In the genomic region with DNA sequence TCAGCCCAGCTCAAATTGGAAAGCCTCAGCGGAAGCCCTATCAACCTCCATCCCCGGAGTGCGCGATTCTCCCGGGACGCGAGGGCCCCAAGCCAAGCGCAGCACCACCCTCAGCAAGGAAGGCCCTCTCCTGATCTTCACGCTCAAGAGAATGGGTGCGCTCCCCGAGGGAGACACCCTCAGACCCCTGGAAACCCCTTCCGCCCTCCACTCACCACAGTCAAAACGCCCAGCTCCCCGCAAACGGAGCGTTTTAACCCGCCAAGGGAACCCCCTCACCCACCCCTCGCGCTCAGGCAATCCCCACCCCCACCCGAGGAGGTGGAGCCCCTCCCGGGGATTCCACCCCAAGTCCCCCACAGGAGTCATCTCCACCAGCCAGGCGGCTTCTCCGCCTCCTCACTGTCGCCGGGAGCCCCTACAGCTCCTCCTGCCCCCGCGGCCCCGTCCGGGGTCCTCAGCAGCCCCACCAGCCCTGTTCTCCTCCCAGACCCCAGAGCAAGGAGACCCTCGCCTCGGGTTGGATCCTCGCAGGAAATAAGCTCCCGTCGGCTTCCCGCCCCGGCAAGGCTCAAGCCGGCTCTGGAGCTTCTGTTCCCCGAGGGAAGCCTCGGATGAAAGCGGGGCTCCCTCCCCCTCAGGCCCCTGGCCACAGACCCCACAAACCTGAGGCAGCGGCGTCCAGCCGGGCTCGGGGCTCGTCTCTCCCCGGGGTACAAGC, we compare ENCODE assay signal across 8 cellular contexts. TPM values are rescaled to one million over a fixed set of nuclear protein-coding genes. Genes with fewer than 3 reads are reported as not detected.
A peak's percentile ranks its signal among the peaks of the same experiment; 100 is the strongest.
DNase-seq lines count a peak whose midpoint lies in the region; ATAC-seq, FAIRE-seq and TF ChIP-seq lines count a peak whose summit lies in the region.

No MANE protein-coding gene starts in this region.

- H3K27ac ChIP-seq in A549, result peak overlapping the region; percentile 97 to 99
- H3K27ac ChIP-seq in parathyroid adenoma, result peak overlapping the region; percentile 89

- H3K27me3 ChIP-seq in NT2/D1 (ENCODE audit: insufficient read depth, insufficient read length), result no peaks in the 10 kb centered on the region
- H3K27me3 ChIP-seq in parathyroid adenoma (ENCODE audit: control insufficient read depth, insufficient read depth, low read length), result no peaks in the 10 kb centered on the region

- intact Hi-C loops in head of caudate nucleus (cut with DNase I), result loop anchor here (10.0 kb wide), 1 partner anchor 95 kb away; a partner anchor contains a TSS

- H3K9me3 ChIP-seq in A549 (no peaks in the 10 kb centered on the region), NT2/D1 (ENCODE audit: insufficient read depth, low read length) (no peaks in the 10 kb centered on the region), parathyroid adenoma (ENCODE audit: control insufficient read depth, low read length) (no peaks in the 10 kb centered on the region)

- TF ChIP-seq POLR2A in A549 (IDR thresholded peaks at IDR 0.05; ENCODE audit: low read length), result no peak

- peak; percentile 20 to 43 for DNase-seq in A549 (ENCODE audit: low read depth in 1 of 2, low spot score in 1 of 2)
- DNase-seq in NT2/D1 (ENCODE audit: low read depth, low spot score), result no peak
- peak; percentile 62 for DNase-seq in activated naive CD4-positive, alpha-beta T cell treated with Interleukin-2 at 50 U/mL for 16 hours
- DNase-seq in head of caudate nucleus, result peak in 36 of 42 donors; percentile 18 to 73 (median 45)
- DNase-seq in NCI-H1436 (lab: John Stamatoyannopoulos, UW), result no peak

- H3K9ac ChIP-seq in NT2/D1 (ENCODE audit: insufficient read length, low read depth) (peak overlapping the region; percentile 92), parathyroid adenoma (peak overlapping the region; percentile 96)

- H3K4me2 ChIP-seq in A549 (peak overlapping the region; percentile 88), parathyroid adenoma (ENCODE audit: low read length) (peak overlapping the region; percentile 85)

- H3K4me1 ChIP-seq in A549 (peaks cover 42% of the 10 kb centered on the region), NT2/D1 (ENCODE audit: insufficient read depth, insufficient read length) (peaks cover 15% of the 10 kb centered on the region), parathyroid adenoma (peaks cover 27% of the 10 kb centered on the region)

- CTCF ChIA-PET in A549 (lab: Yijun Ruan, JAX), result interaction anchor here (0.7 to 2.1 kb wide), 13 partner anchors 9 to 440 kb away, joined by 3 to 20 read pairs (median 7); no protein-coding TSS in a partner anchor

- peak overlapping the region; percentile 76 for H2AFZ ChIP-seq in parathyroid adenoma

- no peak for TF ChIP-seq EP300 in A549 (IDR thresholded peaks at IDR 0.05)

- peak; percentile 52 to 66; a peak in 5 of 6 replicates for ATAC-seq in A549
- peak; percentile 3 for ATAC-seq in GM19395 (IDR thresholded peaks at IDR 0.05; ENCODE audit: unreplicated experiment)
- ATAC-seq in HG02763 (IDR thresholded peaks at IDR 0.05; ENCODE audit: unreplicated experiment), result no peak

- H3K4me3 ChIP-seq in A549 (peak overlapping the region; percentile 99), NT2/D1 (ENCODE audit: insufficient read length, low read depth) (peak overlapping the region; percentile 93), parathyroid adenoma (ENCODE audit: low read depth, low read length) (peak overlapping the region; percentile 95)

- 2% methylated on average over 28 of the region's 46 CpGs for WGBS in A549 (ENCODE audit: missing lambda C conversion rate)

- H3K36me3 ChIP-seq in NT2/D1 (ENCODE audit: insufficient read depth, insufficient read length, low read length) (peaks cover 14% of the 10 kb centered on the region), parathyroid adenoma (ENCODE audit: control insufficient read depth, insufficient read depth, low read length) (no peaks in the 10 kb centered on the region)

- POLR2A ChIA-PET in A549 (lab: Yijun Ruan, JAX), result interaction anchor here (0.6 to 1.6 kb wide), 2 partner anchors 58 to 458 kb away, joined by 3 to 6 read pairs; a partner anchor contains a TSS

- no peak for TF ChIP-seq CTCF in A549 (IDR thresholded peaks at IDR 0.05)
- TF ChIP-seq CTCF in parathyroid adenoma (IDR thresholded peaks at IDR 0.05), result no peak

- TF ChIP-seq RAD21 in A549 (conservative IDR thresholded peaks at IDR 0.05 in 1 of 2, IDR thresholded peaks at IDR 0.05 in 1 of 2), result no peak

- no peak for FAIRE-seq in A549 (lab: Jason Lieb, UNC)

- H3K79me2 ChIP-seq in parathyroid adenoma, result peaks cover 47% of the 10 kb centered on the region

TF ChIP-seq in A549, 52 proteins besides CTCF, POLR2A, EP300 and RAD21:
- TF ChIP-seq ZFP36 (IDR thresholded peaks at IDR 0.05; ENCODE audit: borderline replicate concordance, partially characterized antibody) (no peak), PHF8 (IDR thresholded peaks at IDR 0.05; ENCODE audit: borderline replicate concordance, low read depth) (peak; percentile 28; the same call in 1 of the 2 replicates)
- TF ChIP-seq, protein P1, sequence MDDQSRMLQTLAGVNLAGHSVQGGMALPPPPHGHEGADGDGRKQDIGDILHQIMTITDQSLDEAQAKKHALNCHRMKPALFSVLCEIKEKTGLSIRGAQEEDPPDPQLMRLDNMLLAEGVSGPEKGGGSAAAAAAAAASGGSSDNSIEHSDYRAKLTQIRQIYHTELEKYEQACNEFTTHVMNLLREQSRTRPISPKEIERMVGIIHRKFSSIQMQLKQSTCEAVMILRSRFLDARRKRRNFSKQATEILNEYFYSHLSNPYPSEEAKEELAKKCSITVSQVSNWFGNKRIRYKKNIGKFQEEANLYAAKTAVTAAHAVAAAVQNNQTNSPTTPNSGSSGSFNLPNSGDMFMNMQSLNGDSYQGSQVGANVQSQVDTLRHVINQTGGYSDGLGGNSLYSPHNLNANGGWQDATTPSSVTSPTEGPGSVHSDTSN (IDR thresholded peaks at IDR 0.05), result 0 out of 2 replicates have a peak, but pooled peaks have one; percentile 16

RNA-seq across cellular contexts. Expression of a gene that starts 0.5 kb away (rescaled TPM):
- polyA plus RNA-seq in A549 (2011; rRNA removed) (59.4 and 103 TPM in 2 replicates), A549 (2017; fragmentation: RNase III; extraction: RNeasy Plus Mini Kit Qiagen cat#74134 plus additional on column Dnase treatment) (34.2 to 41.7 TPM (median 40.8 TPM) in 3 replicates)
- 40.7 and 41.9 TPM in 2 replicates for polyA plus RNA-seq in A549 (2012; cell fraction: cytosol; rRNA removed)
- 82.9 and 85.0 TPM in 2 replicates for polyA plus RNA-seq in A549 (2012; cell fraction: nucleus; rRNA removed)
- 150 and 155 TPM in 2 replicates for polyA minus RNA-seq in A549 (2011; rRNA and poly(A)+ RNA removed)

RNA-seq across cellular contexts. Expression of a gene that starts 16.2 kb away (rescaled TPM):
- polyA plus RNA-seq in A549 (2011; rRNA removed) (1,500 and 1,639 TPM in 2 replicates), A549 (2017; fragmentation: RNase III; extraction: RNeasy Plus Mini Kit Qiagen cat#74134 plus additional on column Dnase treatment) (761 to 854 TPM (median 778 TPM) in 3 replicates)
- 1,279 and 1,537 TPM in 2 replicates for polyA plus RNA-seq in A549 (2012; cell fraction: cytosol; rRNA removed)
- 796 and 1,402 TPM in 2 replicates for polyA plus RNA-seq in A549 (2012; cell fraction: nucleus; rRNA removed)
- 1,473 and 1,903 TPM in 2 replicates for polyA minus RNA-seq in A549 (2011; rRNA and poly(A)+ RNA removed)

RNA-seq across cellular contexts. Expression of a gene that starts 58.5 kb away (rescaled TPM):
- polyA plus RNA-seq in A549 (2011; rRNA removed) (211 and 272 TPM in 2 replicates), A549 (2017; fragmentation: RNase III; extraction: RNeasy Plus Mini Kit Qiagen cat#74134 plus additional on column Dnase treatment) (400 to 467 TPM (median 406 TPM) in 3 replicates)
- 105 and 133 TPM in 2 replicates for polyA plus RNA-seq in A549 (2012; cell fraction: cytosol; rRNA removed)
- 65.4 and 72.5 TPM in 2 replicates for polyA plus RNA-seq in A549 (2012; cell fraction: nucleus; rRNA removed)
- 40.5 and 51.6 TPM in 2 replicates for polyA minus RNA-seq in A549 (2011; rRNA and poly(A)+ RNA removed)

Comparison
In these comparisons a context has a peak if more than half of its experiments do, and no peak if none do; other contexts are left out.
1. DNase-seq: peak in A549 (2 of 2), activated naive CD4-positive, alpha-beta T cell treated with Interleukin-2 at 50 U/mL for 16 hours (single experiment) and head of caudate nucleus (36 of 42); none in NT2/D1 (single experiment) and NCI-H1436 (single experiment).
2. Peak in every context shown above with its lines, with median percentiles within 50 percentile points of each other: H3K4me3 ChIP-seq.